ENCODE assay signal across 8 cellular contexts in the genomic region with DNA sequence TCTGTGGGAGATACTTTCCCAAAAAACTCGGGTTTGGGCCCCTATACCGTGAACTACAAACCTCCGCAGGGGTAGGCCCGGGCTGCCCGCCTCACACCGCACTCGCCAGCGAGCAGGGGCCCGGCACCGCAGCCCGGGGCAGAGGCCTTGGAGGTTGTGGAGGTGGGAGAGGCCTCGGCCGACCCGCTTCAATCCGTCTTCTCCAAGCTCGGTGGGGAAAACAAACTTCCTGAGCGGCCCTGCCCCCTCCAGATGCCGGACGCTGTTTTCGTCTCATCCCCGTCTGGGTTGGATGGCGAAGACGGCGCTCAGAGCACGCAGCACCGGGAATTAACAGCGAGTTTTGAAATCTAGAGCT. TPM values are rescaled to one million over a fixed set of nuclear protein-coding genes. Genes with fewer than 3 reads are reported as not detected.
DNase-seq lines count a peak whose midpoint lies in the region; ATAC-seq and TF ChIP-seq lines count a peak whose summit lies in the region.

No MANE protein-coding gene starts in this region.

- POLR2A ChIA-PET in activated CD4-positive, alpha-beta T cell treated with anti-CD3 and anti-CD28 coated beads for 36 hours (lab: Charles Lee), result interaction anchor here (0.6 to 1.1 kb wide), 4 partner anchors 12 to 144 kb away, joined by 3 to 5 read pairs (median 4); no protein-coding TSS in a partner anchor

- H3K27me3 ChIP-seq in effector memory CD4-positive, alpha-beta T cell (replicated peaks; ENCODE audit: control insufficient read depth, insufficient read depth, low read length, poor library complexity, severe bottlenecking), result no peaks in the 10 kb centered on the region
- no peaks in the 10 kb centered on the region for H3K27me3 ChIP-seq in mucosa of stomach (ENCODE audit: control insufficient read depth, insufficient read depth, low read length)
- no peaks in the 10 kb centered on the region for H3K27me3 ChIP-seq in testis

- peak overlapping the region; percentile 85 to 91 for H3K4me3 Mint-ChIP-seq in CD14-positive monocyte
- H3K4me3 Mint-ChIP-seq in activated CD4-positive, alpha-beta T cell treated with anti-CD3 and anti-CD28 coated beads for 36 hours, result peak overlapping the region; percentile 86

- H3K27ac Mint-ChIP-seq in CD14-positive monocyte, result peak overlapping the region; percentile 87 to 96 (median 91)
- H3K27ac Mint-ChIP-seq in activated CD4-positive, alpha-beta T cell treated with anti-CD3 and anti-CD28 coated beads for 36 hours, result peak overlapping the region; percentile 95

- peaks cover 50% of the 10 kb centered on the region for H3K4me1 Mint-ChIP-seq in CD14-positive monocyte
- peaks cover 43% of the 10 kb centered on the region for H3K4me1 Mint-ChIP-seq in activated CD4-positive, alpha-beta T cell treated with anti-CD3 and anti-CD28 coated beads for 36 hours

- ATAC-seq in GM19455 (IDR thresholded peaks at IDR 0.05; ENCODE audit: unreplicated experiment) (peak; percentile 37), HG03457 (IDR thresholded peaks at IDR 0.05; ENCODE audit: unreplicated experiment) (peak; percentile 21)
- peak; percentile 13 for ATAC-seq in activated CD4-positive, alpha-beta T cell treated with anti-CD3 and anti-CD28 coated beads for 36 hours

- no peak for TF ChIP-seq CTCF in CD14-positive monocyte (IDR thresholded peaks at IDR 0.05)
- no peak for TF ChIP-seq CTCF in testis (IDR thresholded peaks at IDR 0.05)

- peaks cover 19% of the 10 kb centered on the region in 2 donors for H3K36me3 Mint-ChIP-seq in CD14-positive monocyte
- H3K36me3 Mint-ChIP-seq in activated CD4-positive, alpha-beta T cell treated with anti-CD3 and anti-CD28 coated beads for 36 hours (ENCODE audit: low read depth), result peaks cover 26% of the 10 kb centered on the region

- H3K36me3 ChIP-seq in effector memory CD4-positive, alpha-beta T cell (ENCODE audit: control insufficient read depth, insufficient read depth, low read length), result peaks cover 7% of the 10 kb centered on the region
- H3K36me3 ChIP-seq in mucosa of stomach (ENCODE audit: control insufficient read depth, insufficient read depth, low read length), result no peaks in the 10 kb centered on the region
- no peaks in the 10 kb centered on the region for H3K36me3 ChIP-seq in testis (ENCODE audit: low read depth, missing control alignments)

- peak overlapping the region; percentile 76 for H3K9ac ChIP-seq in mucosa of stomach (ENCODE audit: low read length)

- peaks cover 37% of the 10 kb centered on the region for H3K4me1 ChIP-seq in effector memory CD4-positive, alpha-beta T cell (ENCODE audit: control insufficient read depth, insufficient read depth, low read length, poor library complexity, severe bottlenecking)
- H3K4me1 ChIP-seq in mucosa of stomach (ENCODE audit: control insufficient read depth, insufficient read depth, low read length), result peaks cover 14% of the 10 kb centered on the region
- H3K4me1 ChIP-seq in testis, result no peaks in the 10 kb centered on the region

- peaks cover 3 to 6% (median 4%) of the 10 kb centered on the region in 3 donors for H3K27me3 Mint-ChIP-seq in CD14-positive monocyte (ENCODE audit: low read depth in 3 of 3)
- H3K27me3 Mint-ChIP-seq in activated CD4-positive, alpha-beta T cell treated with anti-CD3 and anti-CD28 coated beads for 36 hours, result no peaks in the 10 kb centered on the region

- H3K9me3 ChIP-seq in effector memory CD4-positive, alpha-beta T cell (ENCODE audit: control insufficient read depth, low read length), result no peaks in the 10 kb centered on the region
- H3K9me3 ChIP-seq in mucosa of stomach (ENCODE audit: control insufficient read depth, low read length) (no peaks in the 10 kb centered on the region), testis (no peaks in the 10 kb centered on the region)

- TF ChIP-seq POLR2A in testis (IDR thresholded peaks at IDR 0.05), result no peak

- intact Hi-C loops in CD14-positive monocyte (cut with micrococcal nuclease) (no loop called here), testis (cut with DNase I; ENCODE audit: low total_unique reads) (loop anchor here (10.0 kb wide), 1 partner anchor 125 kb away; a partner anchor contains a TSS)
- intact Hi-C loops in activated CD4-positive, alpha-beta T cell treated with anti-CD3 and anti-CD28 coated beads for 36 hours (cut with DNase I, micrococcal nuclease), result no loop called here

- 2 to 3% methylated on average over 26 to 27 of the region's 27 CpGs for WGBS in testis, 2 donors

- peak overlapping the region; percentile 84 for H3K4me3 ChIP-seq in effector memory CD4-positive, alpha-beta T cell (ENCODE audit: insufficient read depth, low read depth, low read length, poor library complexity, severe bottlenecking)
- H3K4me3 ChIP-seq in mucosa of stomach (ENCODE audit: low read length) (peak overlapping the region; percentile 66), testis (peak overlapping the region; percentile 67 to 68)

- peaks cover 3 to 11% (median 6%) of the 10 kb centered on the region in 7 donors for H3K9me3 Mint-ChIP-seq in CD14-positive monocyte
- peaks cover 2% of the 10 kb centered on the region for H3K9me3 Mint-ChIP-seq in activated CD4-positive, alpha-beta T cell treated with anti-CD3 and anti-CD28 coated beads for 36 hours (ENCODE audit: low read depth)

- H3K27ac ChIP-seq in effector memory CD4-positive, alpha-beta T cell (ENCODE audit: insufficient read depth, low read length, poor library complexity, severe bottlenecking), result peak overlapping the region; percentile 94
- H3K27ac ChIP-seq in testis, result peak overlapping the region; percentile 59 to 85

- DNase-seq in CD14-positive monocyte (ENCODE audit: low spot score) (no peak), testis (peak; percentile 33), kidney glomerular epithelial cell (lab: John Stamatoyannopoulos, UW) (no peak)
- peak; percentile 62 for DNase-seq in activated CD4-positive, alpha-beta T cell treated with anti-CD3 and anti-CD28 coated beads for 36 hours
- peak in 1 of 3 donors; percentile 15 for DNase-seq in effector memory CD4-positive, alpha-beta T cell

- CTCF ChIA-PET in activated CD4-positive, alpha-beta T cell treated with anti-CD3 and anti-CD28 coated beads for 36 hours (lab: Charles Lee), result interaction anchor here (0.7 to 1.5 kb wide), 7 partner anchors 13 to 257 kb away, joined by 3 to 4 read pairs (median 3); no protein-coding TSS in a partner anchor

RNA-seq across cellular contexts. Expression of a gene that starts 0.4 kb away (rescaled TPM):
- polyA plus RNA-seq in CD14-positive monocyte, result 100 to 1,000 TPM; 117 to 125 TPM
- total RNA-seq in activated CD4-positive, alpha-beta T cell treated with anti-CD3 and anti-CD28 coated beads for 36 hours, result 10 to 100 TPM; 58.2 to 80.1 TPM
- 10 to 100 TPM; 20.1 to 23.4 TPM for total RNA-seq in testis
- polyA plus RNA-seq in testis (ENCODE audit: insufficient read depth, low read depth, low replicate concordance), result 7.7 TPM

Comparison
In these comparisons a context has a peak if more than half of its experiments do, and no peak if none do; other contexts are left out.
1. DNase-seq: peak in activated CD4-positive, alpha-beta T cell treated with anti-CD3 and anti-CD28 coated beads for 36 hours (single experiment) and testis (single experiment); none in CD14-positive monocyte (single experiment) and kidney glomerular epithelial cell (single experiment).
2. Peak in every context shown above with its lines, with median percentiles within 50 percentile points of each other: ATAC-seq and H3K4me3 ChIP-seq.